Comparison of ENCODE assay signal across 13 cellular contexts in the genomic region with DNA sequence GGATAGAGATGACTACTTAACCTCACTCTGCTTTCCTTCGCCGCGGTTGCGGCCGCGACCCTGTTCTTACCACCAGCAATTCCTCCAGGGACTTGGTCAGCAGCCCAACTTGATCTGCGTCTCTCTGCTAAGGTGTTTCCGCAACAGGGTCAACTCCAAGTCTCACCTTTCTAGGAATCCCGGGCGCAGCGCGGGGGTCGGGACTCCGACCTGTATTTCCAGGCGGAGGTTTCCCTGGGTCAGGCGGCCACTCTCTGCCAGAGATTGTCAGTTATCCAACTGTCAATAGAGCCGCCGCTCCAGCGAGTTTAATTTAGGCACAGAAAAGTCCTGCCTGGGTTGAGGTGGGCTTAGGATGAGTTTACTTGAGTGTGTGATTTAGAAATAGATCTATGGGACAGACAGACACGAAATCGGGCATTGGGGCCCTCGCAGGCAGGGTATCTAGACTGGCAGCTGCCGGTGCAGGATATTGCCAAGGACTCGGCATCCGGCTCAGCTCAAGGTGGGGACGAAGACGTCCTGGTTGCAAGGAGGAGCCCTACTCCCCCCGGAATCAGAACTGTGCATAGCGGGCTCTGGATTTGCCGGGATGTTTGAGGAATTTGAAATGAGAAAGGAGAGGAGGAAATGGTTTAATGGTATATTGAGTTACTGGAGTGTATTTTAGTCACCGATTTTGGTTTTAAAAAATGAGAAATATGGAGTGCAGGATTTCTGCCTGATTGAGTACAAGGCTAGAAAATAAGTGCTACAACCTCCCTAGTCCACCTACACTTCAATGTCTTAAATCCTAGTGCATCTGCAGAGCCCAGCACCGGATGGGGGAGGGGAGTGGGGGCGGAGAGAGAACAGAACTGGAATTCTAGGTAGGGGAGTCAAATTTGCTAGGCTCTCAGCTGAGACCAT. TPM values are rescaled to one million over a fixed set of nuclear protein-coding genes. Genes with fewer than 3 reads are reported as not detected.
DNase-seq lines count a peak whose midpoint lies in the region; ATAC-seq and TF ChIP-seq lines count a peak whose summit lies in the region.
"Had no signal": no experiment of that assay in that cellular context is flagged by ENCODE, and none has a peak within 500 bp of the region (broad histone marks: within the 10 kb centered on the region; RNA-seq: fewer than 3 reads in every experiment).

No MANE protein-coding gene starts in this region.

- H3K27ac ChIP-seq in esophagus muscularis mucosa (replicated peaks in 1 of 4) = no peak overlapping the region

- no peaks in the 10 kb centered on the region for H3K4me1 ChIP-seq in NT2/D1 (ENCODE audit: insufficient read depth, insufficient read length)
- peaks cover 0 to 3% (median 0%) of the 10 kb centered on the region in 4 donors for H3K4me1 ChIP-seq in esophagus muscularis mucosa

- 2% methylated on average over 20 of the region's 33 CpGs for WGBS in esophagus muscularis mucosa

- H3K4me3 Mint-ChIP-seq in activated naive CD4-positive, alpha-beta T cell treated with anti-CD3 and anti-CD28 coated beads, Interleukin-2, amount 50 U/mL, for 24 hours = no peak overlapping the region

- H3K9me3 ChIP-seq in NT2/D1 (ENCODE audit: insufficient read depth, low read length) = no peaks in the 10 kb centered on the region
- H3K9me3 ChIP-seq in esophagus muscularis mucosa = peaks cover 0 to 12% (median under 1%) of the 10 kb centered on the region in 4 donors

- H3K36me3 ChIP-seq in NT2/D1 (ENCODE audit: insufficient read depth, insufficient read length, low read length) = no peaks in the 10 kb centered on the region
- no peaks in the 10 kb centered on the region for H3K36me3 ChIP-seq in esophagus muscularis mucosa

- peak overlapping the region; percentile 10 for H3K9ac ChIP-seq in NT2/D1 (ENCODE audit: insufficient read length, low read depth)

- H3K27ac Mint-ChIP-seq in activated naive CD4-positive, alpha-beta T cell treated with anti-CD3 and anti-CD28 coated beads, Interleukin-2, amount 50 U/mL, for 24 hours = peak overlapping the region; percentile 5

- ATAC-seq in GM19324 (IDR thresholded peaks at IDR 0.05; ENCODE audit: low FRiP score, unreplicated experiment) = no peak

- H3K4me3 ChIP-seq in NT2/D1 (ENCODE audit: insufficient read length, low read depth) (peak overlapping the region; percentile 21), fibroblast of mammary gland (ENCODE audit: control insufficient read depth, low read depth, low read length) (peak overlapping the region; percentile 29), retinal pigment epithelial cell (ENCODE audit: low read length) (peak overlapping the region; percentile 15), esophagus muscularis mucosa (no peak overlapping the region)

- peaks cover 76% of the 10 kb centered on the region for H3K27me3 Mint-ChIP-seq in activated naive CD4-positive, alpha-beta T cell treated with anti-CD3 and anti-CD28 coated beads, Interleukin-2, amount 50 U/mL, for 24 hours

- H3K27me3 ChIP-seq in NT2/D1 (ENCODE audit: insufficient read depth, insufficient read length) (peaks cover 63% of the 10 kb centered on the region), esophagus muscularis mucosa (peaks cover 0 to 100% (median 68%) of the 10 kb centered on the region in 4 donors)

- DNase-seq in activated naive CD4-positive, alpha-beta T cell treated with Interleukin-2 at 50 U/mL for 16 hours = no peak
- DNase-seq in NT2/D1 (ENCODE audit: low read depth, low spot score) (no peak), fibroblast of mammary gland (ENCODE audit: low read depth) (no peak), retinal pigment epithelial cell (ENCODE audit: low read depth) (no peak), head of caudate nucleus (no peak), esophagus muscularis mucosa (ENCODE audit: extremely low spot score) (no peak)
- DNase-seq: NCI-H446, SW 1271 had no signal

- no peak for TF ChIP-seq POLR2A in esophagus muscularis mucosa (IDR thresholded peaks at IDR 0.05; ENCODE audit: low read depth)

- peaks cover 10% of the 10 kb centered on the region for H3K4me1 Mint-ChIP-seq in activated naive CD4-positive, alpha-beta T cell treated with anti-CD3 and anti-CD28 coated beads, Interleukin-2, amount 50 U/mL, for 24 hours

- no peak for TF ChIP-seq EP300 in esophagus muscularis mucosa (IDR thresholded peaks at IDR 0.05)

- intact Hi-C loops in head of caudate nucleus (cut with DNase I) (no loop called here), esophagus muscularis mucosa (cut with DNase I) (no loop called here)

- TF ChIP-seq CTCF in fibroblast of mammary gland (conservative IDR thresholded peaks at IDR 0.05; ENCODE audit: control insufficient read depth, insufficient read depth, low read depth, low read length) = no peak
- TF ChIP-seq CTCF in retinal pigment epithelial cell (conservative IDR thresholded peaks at IDR 0.05; ENCODE audit: low read depth, low read length) = no peak
- no peak for TF ChIP-seq CTCF in esophagus muscularis mucosa (IDR thresholded peaks at IDR 0.05)

- H3K9me3 Mint-ChIP-seq in activated naive CD4-positive, alpha-beta T cell treated with anti-CD3 and anti-CD28 coated beads, Interleukin-2, amount 50 U/mL, for 24 hours = peaks cover 46% of the 10 kb centered on the region

- peaks cover 31% of the 10 kb centered on the region for H3K36me3 Mint-ChIP-seq in activated naive CD4-positive, alpha-beta T cell treated with anti-CD3 and anti-CD28 coated beads, Interleukin-2, amount 50 U/mL, for 24 hours

RNA-seq across cellular contexts. Expression of gene POM121L2, which starts 23.7 kb away (rescaled TPM):
- not detected for total RNA-seq in esophagus muscularis mucosa
- total RNA-seq: cardiac septum, fibroblast of villous mesenchyme, mononuclear cell had no signal

RNA-seq across cellular contexts. Expression of gene PRSS16, which starts 40.9 kb away (rescaled TPM):
- not detected for total RNA-seq in esophagus muscularis mucosa
- total RNA-seq: cardiac septum, fibroblast of villous mesenchyme had no signal

Comparison
In these comparisons a context has a peak if more than half of its experiments do, and no peak if none do; other contexts are left out.
1. H3K4me3 ChIP-seq: peak in NT2/D1 (single experiment), fibroblast of mammary gland (single experiment) and retinal pigment epithelial cell (single experiment); none in esophagus muscularis mucosa (0 of 4).